ENCODE assay signal across 9 cellular contexts in genomic region chr7:39288303-39288702, GRCh38.
"Had no signal": no experiment of that assay in that cellular context is flagged by ENCODE, and none has a peak within 500 bp of the region (broad histone marks: within the 10 kb centered on the region; RNA-seq: fewer than 3 reads in every experiment).

No MANE protein-coding gene starts in this region.

- H3K9me3 ChIP-seq: HAP-1 had no signal

- H3K4me1 ChIP-seq: HAP-1 had no signal

- H3K36me3 ChIP-seq: HAP-1 had no signal

- DNase-seq: GM23248, GOT3, H7, H9, HCEC 1CT, HFFc6 had no signal

- H3K27ac ChIP-seq: GM23248 had no signal

- H2AFZ ChIP-seq: GM23248, GM23338 had no signal

- H3K4me2 ChIP-seq: GM23338 had no signal

- ATAC-seq: GM23338, HCT116 had no signal

- H3K4me3 ChIP-seq: GM23248, GM23338, HAP-1 had no signal
